In genomic region chr2:219687266-219687665, GRCh38 we compare ENCODE assay signal across 17 cellular contexts. TPM values are rescaled to one million over a fixed set of nuclear protein-coding genes. Genes with fewer than 3 reads are reported as not detected.
DNase-seq lines count a peak whose midpoint lies in the region; ATAC-seq and TF ChIP-seq lines count a peak whose summit lies in the region.
"Had no signal": no experiment of that assay in that cellular context is flagged by ENCODE, and none has a peak within 500 bp of the region (broad histone marks: within the 10 kb centered on the region; RNA-seq: fewer than 3 reads in every experiment).

No MANE protein-coding gene starts in this region.

- intact Hi-C loops in IMR-90 (cut with micrococcal nuclease) = loop anchor here (5.0 kb wide), 1 partner anchor 90 kb away; the partner anchor contains the start of gene STK11IP
- intact Hi-C loops in mucosa of descending colon (cut with DNase I, micrococcal nuclease) = no loop called here

- H3K9ac ChIP-seq in IMR-90 (ENCODE audit: low read depth, low read length) = no peak overlapping the region
- H3K9ac ChIP-seq: KMS-11 had no signal

- POLR2A ChIA-PET in IMR-90 (lab: Charles Lee; ENCODE audit: unreplicated experiment) = no interaction called here

- peak overlapping the region; percentile 22; the same call in 1 of the 2 replicates for H4K5ac ChIP-seq in IMR-90 (ENCODE audit: low read depth, low read length)

- no peak overlapping the region for H3K56ac ChIP-seq in IMR-90 (ENCODE audit: extremely low read depth, insufficient read depth, low read length)

- DNase-seq in ACHN (peak; percentile 22), IMR-90 (peak; percentile 61), astrocyte of the spinal cord (ENCODE audit: low read depth, low spot score) (peak; percentile 75), foreskin melanocyte (peak; percentile 57), mucosa of descending colon (no peak)
- no peak for DNase-seq in activated CD4-positive, alpha-beta T cell treated with anti-CD3 and anti-CD28 coated beads for 48 hours
- DNase-seq: NCI-H187; NCI-H526; stimulated activated CD4-positive, alpha-beta T cell treated with anti-CD3 and anti-CD28 coated beads, Interleukin-4, amount 100 ng/mL, for 24 hours; T-helper 1 cell; upper lobe of right lung had no signal

- dilution Hi-C loops in IMR-90 (cut with HindIII; ENCODE audit: low sequenced_read_pairs, unreplicated experiment) = no loop called here

- H4K20me1 ChIP-seq in IMR-90 (ENCODE audit: insufficient read depth, low read length) = peaks cover 3% of the 10 kb centered on the region; the same call in 1 of the 2 replicates

- peak overlapping the region; percentile 2; the same call in 1 of the 2 replicates for H2BK20ac ChIP-seq in IMR-90 (ENCODE audit: low read depth, low read length)

- no TSS peak for BruUV-seq in IMR-90 (replicated peaks; lab: Mats Ljungman, UMichigan)

- H2AK9ac ChIP-seq in IMR-90 (replicated peaks; ENCODE audit: low read depth, low read length, poor library complexity) = no peak overlapping the region

- H3K9me1 ChIP-seq in IMR-90 (ENCODE audit: insufficient read depth, low read length) = peaks cover 2% of the 10 kb centered on the region

- no CpG with 5 or more reads among the region's 3 CpGs for WGBS in IMR-90 (ENCODE audit: extremely low coverage in 2 of 2, insufficient read length in 1 of 2), 2 experiments

- H3K79me1 ChIP-seq in IMR-90 (ENCODE audit: low read depth in 1 of 2, low read length in 2 of 2) = no peaks in the 10 kb centered on the region

- H3K27ac ChIP-seq in IMR-90 (ENCODE audit: insufficient read depth, low read length) = no peak overlapping the region
- H3K27ac ChIP-seq: A549, KMS-11, upper lobe of right lung had no signal

- H4K91ac ChIP-seq in IMR-90 (ENCODE audit: insufficient read depth, low read depth, low read length) = no peak overlapping the region

- no peak overlapping the region; the same call in 1 of the 2 replicates for H2AK5ac ChIP-seq in IMR-90 (ENCODE audit: low read depth, low read length)

- H3K4me1 ChIP-seq in IMR-90 (ENCODE audit: control insufficient read depth, insufficient read depth, low read length) (peaks cover 9% of the 10 kb centered on the region), mucosa of descending colon (ENCODE audit: low read depth) (no peaks in the 10 kb centered on the region)
- H3K4me1 ChIP-seq: A549, upper lobe of right lung had no signal

- no peak overlapping the region for H3K4me2 ChIP-seq in IMR-90 (ENCODE audit: low read depth, low read length)
- H3K4me2 ChIP-seq: A549, KMS-11 had no signal

- peak; percentile 10 for ATAC-seq in IMR-90 (ENCODE audit: low read depth)
- no peak for ATAC-seq in GM21390 (IDR thresholded peaks at IDR 0.05; ENCODE audit: unreplicated experiment)
- ATAC-seq in mucosa of descending colon = no peak
- no peak for ATAC-seq in esophagus mucosa
- ATAC-seq: A549; activated CD4-positive, CD25-positive, alpha-beta regulatory T cell treated with anti-CD3 and anti-CD28 coated beads, Interleukin-2, amount 50 U/mL, for 24 hours; sciatic nerve; upper lobe of right lung had no signal

- H3K36me3 ChIP-seq in IMR-90 (ENCODE audit: control insufficient read depth, insufficient read depth, low read length) (no peaks in the 10 kb centered on the region), mucosa of descending colon (ENCODE audit: low read depth) (no peaks in the 10 kb centered on the region)
- H3K36me3 ChIP-seq: upper lobe of right lung had no signal

- no peak overlapping the region for H2BK5ac ChIP-seq in IMR-90 (ENCODE audit: low read depth, low read length, poor library complexity, severe bottlenecking)

- H2BK120ac ChIP-seq in IMR-90 (ENCODE audit: low read depth, low read length) = peak overlapping the region; percentile 9

- no peaks in the 10 kb centered on the region; the same call in 1 of the 2 replicates for H3K27me3 ChIP-seq in IMR-90 (ENCODE audit: control insufficient read depth, insufficient read depth, low read length)

- CTCF ChIA-PET in IMR-90 (lab: Yijun Ruan, JAX) = no interaction called here

- no peak overlapping the region for H2BK15ac ChIP-seq in IMR-90 (ENCODE audit: low read depth, low read length)

- no peak overlapping the region for H3K14ac ChIP-seq in IMR-90 (replicated peaks; ENCODE audit: low read depth, low read length)

- in situ Hi-C loops in ACHN (cut with HindIII; ENCODE audit: low pct_ligation_motif_present, low pct_unique_long_range_greater_than_20kb, low sequenced_read_pairs) (no loop called here), IMR-90 (cut with MboI; ENCODE audit: low sequenced_read_pairs) (loop anchor here (5.0 kb wide), 1 partner anchor 40 kb away; no protein-coding TSS in a partner anchor), astrocyte of the spinal cord (cut with HindIII; ENCODE audit: low sequenced_read_pairs) (no loop called here)

- no peak for TF ChIP-seq POLR2A in IMR-90 (IDR thresholded peaks at IDR 0.05; ENCODE audit: low read depth, low read length)

- H4K8ac ChIP-seq in IMR-90 (ENCODE audit: low read depth in 2 of 2, low read length in 2 of 2) = 0 out of 4 replicates have a peak overlapping the region, but pooled peaks of 1 of the 2 experiments have one; percentile 30

- H2AFZ ChIP-seq in IMR-90 (replicated peaks; ENCODE audit: low read length, poor library complexity) = no peak overlapping the region

- TF ChIP-seq CTCF in IMR-90 (conservative IDR thresholded peaks at IDR 0.05; ENCODE audit: low read depth, low read length) (no peak), astrocyte of the spinal cord (IDR thresholded peaks at IDR 0.05; ENCODE audit: low read depth, low read length) (no peak), mucosa of descending colon (IDR thresholded peaks at IDR 0.05) (no peak)

- H3K4ac ChIP-seq in IMR-90 (ENCODE audit: low read depth, low read length) = no peak overlapping the region

- no peak overlapping the region for H3K23ac ChIP-seq in IMR-90 (ENCODE audit: low read depth, low read length)

- TF ChIP-seq RAD21 in IMR-90 (IDR thresholded peaks at IDR 0.05; ENCODE audit: low read length) = no peak

- H3K9me3 ChIP-seq in IMR-90 (ENCODE audit: control insufficient read depth, insufficient read depth, low read length) = no peaks in the 10 kb centered on the region
- H3K9me3 ChIP-seq in mucosa of descending colon = no peaks in the 10 kb centered on the region
- H3K9me3 ChIP-seq: upper lobe of right lung had no signal

- H3K4me3 ChIP-seq in IMR-90 (ENCODE audit: insufficient read depth, low read depth, low read length) = no peak overlapping the region
- H3K4me3 ChIP-seq in astrocyte of the spinal cord (ENCODE audit: low read depth, low read length) = no peak overlapping the region
- H3K4me3 ChIP-seq in mucosa of descending colon = no peak overlapping the region
- H3K4me3 ChIP-seq: A549, upper lobe of right lung had no signal

- H3K18ac ChIP-seq in IMR-90 (ENCODE audit: low read depth, low read length) = no peak overlapping the region

TF ChIP-seq in IMR-90, 13 proteins besides CTCF, POLR2A, EP300 and RAD21:
- TF ChIP-seq, protein P1, sequence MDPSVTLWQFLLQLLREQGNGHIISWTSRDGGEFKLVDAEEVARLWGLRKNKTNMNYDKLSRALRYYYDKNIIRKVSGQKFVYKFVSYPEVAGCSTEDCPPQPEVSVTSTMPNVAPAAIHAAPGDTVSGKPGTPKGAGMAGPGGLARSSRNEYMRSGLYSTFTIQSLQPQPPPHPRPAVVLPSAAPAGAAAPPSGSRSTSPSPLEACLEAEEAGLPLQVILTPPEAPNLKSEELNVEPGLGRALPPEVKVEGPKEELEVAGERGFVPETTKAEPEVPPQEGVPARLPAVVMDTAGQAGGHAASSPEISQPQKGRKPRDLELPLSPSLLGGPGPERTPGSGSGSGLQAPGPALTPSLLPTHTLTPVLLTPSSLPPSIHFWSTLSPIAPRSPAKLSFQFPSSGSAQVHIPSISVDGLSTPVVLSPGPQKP (IDR thresholded peaks at IDR 0.05; ENCODE audit: borderline replicate concordance, low read depth, low read length) = no peak
- no peak for TF ChIP-seq CEBPB (IDR thresholded peaks at IDR 0.05; ENCODE audit: low read depth, low read length)
- TF ChIP-seq MAZ (IDR thresholded peaks at IDR 0.05; ENCODE audit: borderline replicate concordance, low read depth, low read length) = no peak
- TF ChIP-seq, protein P2, sequence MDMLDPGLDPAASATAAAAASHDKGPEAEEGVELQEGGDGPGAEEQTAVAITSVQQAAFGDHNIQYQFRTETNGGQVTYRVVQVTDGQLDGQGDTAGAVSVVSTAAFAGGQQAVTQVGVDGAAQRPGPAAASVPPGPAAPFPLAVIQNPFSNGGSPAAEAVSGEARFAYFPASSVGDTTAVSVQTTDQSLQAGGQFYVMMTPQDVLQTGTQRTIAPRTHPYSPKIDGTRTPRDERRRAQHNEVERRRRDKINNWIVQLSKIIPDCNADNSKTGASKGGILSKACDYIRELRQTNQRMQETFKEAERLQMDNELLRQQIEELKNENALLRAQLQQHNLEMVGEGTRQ (IDR thresholded peaks at IDR 0.05; ENCODE audit: low read depth, low read length) = no peak
- TF ChIP-seq FOS (IDR thresholded peaks at IDR 0.05; ENCODE audit: low read depth, low read length) = no peak
- no peak for TF ChIP-seq RFX5 (IDR thresholded peaks at IDR 0.05; ENCODE audit: low read depth, low read length)
- TF ChIP-seq RCOR1 (IDR thresholded peaks at IDR 0.05; ENCODE audit: insufficient replicate concordance, low read length) = no peak
- TF ChIP-seq MAFK (IDR thresholded peaks at IDR 0.05; ENCODE audit: low read depth, low read length) = no peak
- TF ChIP-seq CHD1 (IDR thresholded peaks at IDR 0.05; ENCODE audit: low read depth, low read length) = no peak
- TF ChIP-seq SMC3 (IDR thresholded peaks at IDR 0.05; ENCODE audit: low read depth, low read length) = no peak
- no peak for TF ChIP-seq MXI1 (IDR thresholded peaks at IDR 0.05; ENCODE audit: borderline replicate concordance, low read depth, low read length)
- TF ChIP-seq BHLHE40 (IDR thresholded peaks at IDR 0.05; ENCODE audit: low read depth, low read length) = no peak
- no peak for TF ChIP-seq NFE2L2 (IDR thresholded peaks at IDR 0.05; ENCODE audit: low read depth, low read length)

RNA-seq across cellular contexts. Expression of gene SLC4A3, which starts 59.8 kb away (rescaled TPM):
- total RNA-seq in IMR-90 (2012; rRNA removed) (0.90 and 1.1 TPM in 2 replicates), mucosa of descending colon (1 to 10 TPM in 1 of 3 donors, under 1 TPM in 2; 0.29 to 3.4 (median 0.34) TPM), esophagus mucosa (3.0 TPM)
- polyA plus RNA-seq in IMR-90 (2012; rRNA removed) = 6.1 and 6.9 TPM in 2 replicates
- 3.8 and 5.4 TPM in 2 replicates for polyA plus RNA-seq in IMR-90 (2012; cell fraction: cytosol; rRNA removed)
- 24.0 and 53.1 TPM in 2 replicates for polyA plus RNA-seq in IMR-90 (2012; cell fraction: nucleus; rRNA removed; ENCODE audit: low replicate concordance)

Comparison
In these comparisons a context has a peak if more than half of its experiments do, and no peak if none do; other contexts are left out.
1. DNase-seq: peak in ACHN (single experiment), IMR-90 (single experiment), astrocyte of the spinal cord (single experiment) and foreskin melanocyte (single experiment); none in mucosa of descending colon (0 of 3) and activated CD4-positive, alpha-beta T cell treated with anti-CD3 and anti-CD28 coated beads for 48 hours (single experiment).